In the genomic region with DNA sequence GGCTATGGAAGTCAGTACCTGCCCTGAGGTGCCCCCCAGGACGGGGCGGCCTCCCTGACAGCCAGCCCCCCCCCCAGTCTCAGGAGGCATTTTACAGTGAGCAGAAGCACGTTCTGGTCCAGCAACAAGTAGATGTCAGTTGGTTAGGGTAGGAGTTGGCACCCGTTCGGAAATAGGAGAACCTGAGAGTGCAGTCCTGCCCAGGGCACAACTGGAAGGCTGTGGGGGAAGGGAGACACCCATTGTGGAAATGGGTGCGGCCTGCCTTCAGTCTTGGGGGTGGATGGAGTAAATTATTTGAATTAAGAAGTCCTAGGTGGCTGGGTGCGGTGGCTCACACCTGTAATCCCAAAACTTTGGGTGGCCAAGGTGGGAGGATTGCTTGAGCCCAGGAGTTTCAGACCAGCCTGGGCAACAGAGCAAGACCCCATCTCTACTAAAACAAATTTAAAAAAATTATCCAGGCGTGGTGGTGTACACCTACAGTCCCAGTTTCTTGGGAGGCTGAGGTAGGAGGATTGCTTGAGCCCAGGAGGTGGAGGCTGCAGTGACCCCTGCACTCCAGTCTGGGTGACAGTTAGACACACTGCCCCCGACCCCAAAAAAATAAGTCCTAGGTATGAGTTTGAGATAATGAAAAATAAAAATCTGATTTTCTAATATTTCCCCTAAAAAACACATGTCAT, we compare ENCODE assay signal across 8 cellular contexts. TPM values are rescaled to one million over a fixed set of nuclear protein-coding genes. Genes with fewer than 3 reads are reported as not detected.
A peak's percentile ranks its signal among the peaks of the same experiment; 100 is the strongest.
DNase-seq lines count a peak whose midpoint lies in the region; ATAC-seq, FAIRE-seq and TF ChIP-seq lines count a peak whose summit lies in the region.

No MANE protein-coding gene starts in this region.

- TSS peak; percentile 48 for BruUV-seq in A673 (replicated peaks; lab: Mats Ljungman, UMichigan)
- no TSS peak for BruUV-seq in K562 (replicated peaks; lab: Mats Ljungman, UMichigan)

- H3K4me3 ChIP-seq in A673 (ENCODE audit: low read depth, low read length, poor library complexity, severe bottlenecking) (peak overlapping the region; percentile 58), HUES64 (ENCODE audit: low read length) (peak overlapping the region; percentile 76), K562 (peak overlapping the region; percentile 68), mononuclear cell (ENCODE audit: low read length) (peak overlapping the region; percentile 68)

- H3K4me2 ChIP-seq in K562 (ENCODE audit: insufficient read depth, low read length): peak overlapping the region; percentile 93

- TF ChIP-seq EP300 in K562 (IDR thresholded peaks at IDR 0.05; ENCODE audit: low read length): no peak

- peaks cover 48% of the 10 kb centered on the region for H3K36me3 ChIP-seq in A673 (ENCODE audit: insufficient read depth, low read length, poor library complexity, severe bottlenecking)
- peaks cover 48% of the 10 kb centered on the region for H3K36me3 ChIP-seq in HUES64 (ENCODE audit: insufficient read depth, low read length)
- H3K36me3 ChIP-seq in K562 (ENCODE audit: control insufficient read depth, insufficient read depth, low read length): peaks cover 53% of the 10 kb centered on the region

- no peaks in the 10 kb centered on the region for H3K27me3 ChIP-seq in A673 (replicated peaks; ENCODE audit: insufficient read depth, low read depth, low read length, poor library complexity)
- H3K27me3 ChIP-seq in HUES64 (ENCODE audit: insufficient read depth, low read length): peaks cover 10% of the 10 kb centered on the region
- H3K27me3 ChIP-seq in K562 (ENCODE audit: control insufficient read depth in 2 of 2, insufficient read depth in 2 of 2, low read length in 2 of 2): no peaks in the 10 kb centered on the region
- H3K27me3 ChIP-seq in mononuclear cell (ENCODE audit: insufficient read depth, low read length): no peaks in the 10 kb centered on the region

- peak overlapping the region; percentile 99 for H3K27ac ChIP-seq in A673 (ENCODE audit: low read depth, low read length, poor library complexity, severe bottlenecking)
- peak overlapping the region; percentile 89 for H3K27ac ChIP-seq in HUES64 (ENCODE audit: low read depth, low read length)
- peak overlapping the region; percentile 92 for H3K27ac ChIP-seq in K562 (ENCODE audit: extremely low read depth, low read depth, low read length)

- H3K79me2 ChIP-seq in K562 (ENCODE audit: control insufficient read depth, insufficient read depth, low read length): peaks cover 64% of the 10 kb centered on the region

- no peak for TF ChIP-seq RAD21 in K562 (CRISPR knock-in tag; conservative IDR thresholded peaks at IDR 0.05 in 1 of 2, IDR thresholded peaks at IDR 0.05 in 1 of 2)

- peaks cover 26% of the 10 kb centered on the region for H4K20me1 ChIP-seq in K562 (replicated peaks; ENCODE audit: control insufficient read depth, insufficient read depth, low read length)

- no peak for DNase-seq in A673 (ENCODE audit: low spot score)
- peak in 1 of 4 experiments; percentile 28 for DNase-seq in K562 (ENCODE audit: extremely low read depth in 1 of 4, low spot score in 3 of 4)
- DNase-seq in medulla oblongata (ENCODE audit: extremely low spot score): no peak
- no peak for DNase-seq in NOMO-1 treated with dmso at 0.1 percent for 144 hours (lab: John Stamatoyannopoulos, UW; ENCODE audit: unreplicated experiment)
- DNase-seq in central memory CD4-positive, alpha-beta T cell: no peak

- no peak overlapping the region for H2AFZ ChIP-seq in K562 (ENCODE audit: low read depth, low read length)

- peaks cover 85% of the 10 kb centered on the region for H3K4me1 ChIP-seq in A673 (ENCODE audit: insufficient read depth, low read length, poor library complexity, severe bottlenecking)
- peaks cover 22% of the 10 kb centered on the region for H3K4me1 ChIP-seq in HUES64 (ENCODE audit: insufficient read depth, low read length)
- H3K4me1 ChIP-seq in K562 (replicated peaks in 1 of 2; ENCODE audit: control insufficient read depth in 2 of 2, insufficient read depth in 2 of 2, low read length in 2 of 2): peaks cover 74 to 98% of the 10 kb centered on the region in 2 experiments
- peaks cover 92% of the 10 kb centered on the region for H3K4me1 ChIP-seq in mononuclear cell (ENCODE audit: insufficient read depth, low read length)

- no peaks in the 10 kb centered on the region for H3K9me1 ChIP-seq in K562 (ENCODE audit: control insufficient read depth, insufficient read depth, low read length)

- POLR2A ChIA-PET in A673 (lab: Charles Lee; ENCODE audit: low non-redundant PET): no interaction called here
- POLR2A ChIA-PET in K562 (lab: Yijun Ruan, JAX): interaction anchor here (0.8 to 3.0 kb wide), 4 partner anchors 16 to 1002 kb away, joined by 3 to 90 read pairs (median 49); a partner anchor contains a TSS

- H3K9ac ChIP-seq in HUES64 (ENCODE audit: low read depth, low read length) (peak overlapping the region; percentile 96), K562 (ENCODE audit: insufficient read depth in 1 of 2, low read depth in 2 of 2, low read length in 2 of 2) (peak overlapping the region; percentile 90 to 99)

- intact Hi-C loops in A673 (cut with micrococcal nuclease; ENCODE audit: unreplicated experiment) (loop anchor here (10.0 kb wide), 2 partner anchors 174 to 324 kb away; a partner anchor contains a TSS), K562 (cut with micrococcal nuclease) (loop anchor here (10.0 kb wide), 1 partner anchor 174 kb away; no protein-coding TSS in a partner anchor)

- no peak for TF ChIP-seq CTCF in A673 (conservative IDR thresholded peaks at IDR 0.05; ENCODE audit: low read depth, low read length)
- TF ChIP-seq CTCF in K562 (IDR thresholded peaks at IDR 0.05 in 2 of 3, conservative IDR thresholded peaks at IDR 0.05 in 1 of 3; ENCODE audit: insufficient read depth in 2 of 3, low read depth in 1 of 3, low read length in 3 of 3): no peak

- ATAC-seq in K562 (no peak), GM21619 (IDR thresholded peaks at IDR 0.05; ENCODE audit: unreplicated experiment) (no peak)

- H3K9me3 ChIP-seq in A673 (ENCODE audit: low read depth, low read length, poor library complexity, severe bottlenecking): no peaks in the 10 kb centered on the region
- H3K9me3 ChIP-seq in HUES64 (ENCODE audit: insufficient read depth, low read depth, low read length): no peaks in the 10 kb centered on the region
- no peaks in the 10 kb centered on the region for H3K9me3 ChIP-seq in K562 (replicated peaks; ENCODE audit: control insufficient read depth, insufficient read depth, low read depth, low read length)
- no peaks in the 10 kb centered on the region for H3K9me3 ChIP-seq in mononuclear cell (ENCODE audit: low read depth, low read length)

- CTCF ChIA-PET in A673 (lab: Charles Lee): no interaction called here
- CTCF ChIA-PET in K562 (lab: Yijun Ruan, JAX; ENCODE audit: low intra/inter-chr PET ratio): no interaction called here

- peak; percentile 78; the same call in 1 of the 2 replicates for TF ChIP-seq POLR2A in K562 (conservative IDR thresholded peaks at IDR 0.05)

- in situ Hi-C loops in K562 (cut with MboI): no loop called here

- FAIRE-seq in K562 (lab: Jason Lieb, UNC): no peak

- WGBS in HUES64: 54% methylated on average over 8 of the region's 9 CpGs
- under 1% methylated on average over 9 of the region's 9 CpGs for WGBS in K562 (ENCODE audit: insufficient coverage, low coverage, missing lambda C conversion rate)

RNA-seq across cellular contexts. Expression of a gene that starts 1.2 kb away (rescaled TPM):
- 287 and 386 TPM in 2 replicates for total RNA-seq in A673 (2021)
- polyA plus RNA-seq in HUES64 (2013, experiment 1 of 2): 162 TPM
- polyA plus RNA-seq in HUES64 (2013, experiment 2 of 2): 166 TPM
- 283 and 504 TPM in 2 replicates for total RNA-seq in K562 (2011; cell fraction: chromatin; rRNA removed; ENCODE audit: low replicate concordance)
- total RNA-seq in K562 (2011; cell fraction: nucleolus; rRNA removed): 457 and 483 TPM in 2 replicates
- 431 and 450 TPM in 2 replicates for total RNA-seq in K562 (2011; cell fraction: nucleoplasm; rRNA removed)
- 168 and 249 TPM in 2 replicates for total RNA-seq in K562 (2014; rRNA removed)
- 189 and 200 TPM in 2 replicates for total RNA-seq in K562 (2014; rRNA removed; fragmentation: Illumina TruSeq; extraction: Trizol)
- total RNA-seq in K562 (2015; rRNA removed; fragmentation: Illumina TruSeq; extraction: Trizol): 176 and 206 TPM in 2 replicates
- total RNA-seq in K562 (2021): 181 and 222 TPM in 2 replicates
- polyA plus RNA-seq in K562 (2011; rRNA removed): 124 and 166 TPM in 2 replicates
- 92.3 and 201 TPM in 2 replicates for polyA plus RNA-seq in K562 (2011; cell fraction: cytosol; rRNA removed)
- 882 and 1,025 TPM in 2 replicates for polyA plus RNA-seq in K562 (2011; cell fraction: nucleus; rRNA removed)
- polyA plus RNA-seq in K562 (2012): 288 and 291 TPM in 2 replicates
- 222 and 345 TPM in 2 replicates for polyA plus RNA-seq in K562 (2014; fragmentation: Illumina TruSeq; extraction: Trizol)
- polyA plus RNA-seq in K562 (2014; fragmentation: Nextera tagmentation; extraction: Ambion mirVana): 10 to 100 TPM; 20.5 to 21.4 TPM
- 306 and 327 TPM in 2 replicates for polyA plus RNA-seq in K562 (2014; rRNA removed)
- 46.9 and 50.4 TPM in 2 replicates for polyA minus RNA-seq in K562 (2011; rRNA and poly(A)+ RNA removed)
- polyA minus RNA-seq in K562 (2011; cell fraction: cytosol; rRNA and poly(A)+ RNA removed): 50.4 and 50.8 TPM in 2 replicates
- 117 and 135 TPM in 2 replicates for polyA minus RNA-seq in K562 (2011; cell fraction: nucleus; rRNA and poly(A)+ RNA removed)
- total RNA-seq in mononuclear cell: 455 TPM

RNA-seq across cellular contexts. Expression of a gene that starts 5.0 kb away (rescaled TPM):
- 69.4 and 88.6 TPM in 2 replicates for total RNA-seq in A673 (2021)
- polyA plus RNA-seq in HUES64 (2013, experiment 1 of 2): 31.0 TPM
- polyA plus RNA-seq in HUES64 (2013, experiment 2 of 2): 30.9 TPM
- total RNA-seq in K562 (2011; cell fraction: chromatin; rRNA removed; ENCODE audit: low replicate concordance): 6.3 and 26.6 TPM in 2 replicates
- total RNA-seq in K562 (2011; cell fraction: nucleolus; rRNA removed): 40.9 and 47.0 TPM in 2 replicates
- total RNA-seq in K562 (2011; cell fraction: nucleoplasm; rRNA removed): 20.7 and 26.9 TPM in 2 replicates
- 72.2 and 108 TPM in 2 replicates for total RNA-seq in K562 (2014; rRNA removed)
- total RNA-seq in K562 (2014; rRNA removed; fragmentation: Illumina TruSeq; extraction: Trizol): 1.3 and 2.8 TPM in 2 replicates
- total RNA-seq in K562 (2015; rRNA removed; fragmentation: Illumina TruSeq; extraction: Trizol): 40.3 and 42.6 TPM in 2 replicates
- total RNA-seq in K562 (2021): 81.9 and 85.0 TPM in 2 replicates
- polyA plus RNA-seq in K562 (2011; rRNA removed): 20.3 and 30.4 TPM in 2 replicates
- 58.0 and 177 TPM in 2 replicates for polyA plus RNA-seq in K562 (2011; cell fraction: cytosol; rRNA removed)
- polyA plus RNA-seq in K562 (2011; cell fraction: nucleus; rRNA removed): 28.1 and 53.8 TPM in 2 replicates
- polyA plus RNA-seq in K562 (2012): 65.9 and 75.4 TPM in 2 replicates
- 11.7 and 56.4 TPM in 2 replicates for polyA plus RNA-seq in K562 (2014; fragmentation: Illumina TruSeq; extraction: Trizol)
- polyA plus RNA-seq in K562 (2014; fragmentation: Nextera tagmentation; extraction: Ambion mirVana): 1 to 10 TPM in 1 of 2 experiments, under 1 TPM in 1; 0.66 to 2.7 TPM
- polyA plus RNA-seq in K562 (2014; rRNA removed): 89.6 and 119 TPM in 2 replicates
- polyA minus RNA-seq in K562 (2011; rRNA and poly(A)+ RNA removed): 4.8 and 6.1 TPM in 2 replicates
- 19.6 and 23.7 TPM in 2 replicates for polyA minus RNA-seq in K562 (2011; cell fraction: cytosol; rRNA and poly(A)+ RNA removed)
- 12.0 and 12.8 TPM in 2 replicates for polyA minus RNA-seq in K562 (2011; cell fraction: nucleus; rRNA and poly(A)+ RNA removed)
- total RNA-seq in mononuclear cell: 16.3 TPM

RNA-seq across cellular contexts. Expression of a gene that starts 15.4 kb away (rescaled TPM):
- total RNA-seq in A673 (2021): 0.64 and 0.68 TPM in 2 replicates
- 7.6 TPM for polyA plus RNA-seq in HUES64 (2013, experiment 1 of 2)
- polyA plus RNA-seq in HUES64 (2013, experiment 2 of 2): 12.2 TPM
- total RNA-seq in K562 (2011; cell fraction: chromatin; rRNA removed; ENCODE audit: low replicate concordance): not detected in 2 replicates
- not detected in 2 replicates for total RNA-seq in K562 (2011; cell fraction: nucleolus; rRNA removed)
- not detected in 2 replicates for total RNA-seq in K562 (2011; cell fraction: nucleoplasm; rRNA removed)
- total RNA-seq in K562 (2014; rRNA removed): 0.16 TPM in 1 of 2 replicates, not detected in the other
- total RNA-seq in K562 (2014; rRNA removed; fragmentation: Illumina TruSeq; extraction: Trizol): not detected in 2 replicates
- total RNA-seq in K562 (2015; rRNA removed; fragmentation: Illumina TruSeq; extraction: Trizol): not detected in 2 replicates
- 0.38 and 0.44 TPM in 2 replicates for total RNA-seq in K562 (2021)
- polyA plus RNA-seq in K562 (2011; rRNA removed): 0.11 and 0.27 TPM in 2 replicates
- 0.34 and 0.88 TPM in 2 replicates for polyA plus RNA-seq in K562 (2011; cell fraction: cytosol; rRNA removed)
- polyA plus RNA-seq in K562 (2011; cell fraction: nucleus; rRNA removed): 0.24 and 0.25 TPM in 2 replicates
- polyA plus RNA-seq in K562 (2012): not detected in 2 replicates
- polyA plus RNA-seq in K562 (2014; fragmentation: Illumina TruSeq; extraction: Trizol): not detected in 2 replicates
- polyA plus RNA-seq in K562 (2014; fragmentation: Nextera tagmentation; extraction: Ambion mirVana): not detected
- polyA plus RNA-seq in K562 (2014; rRNA removed): 0.12 and 0.15 TPM in 2 replicates
- polyA minus RNA-seq in K562 (2011; rRNA and poly(A)+ RNA removed): not detected in 2 replicates
- polyA minus RNA-seq in K562 (2011; cell fraction: cytosol; rRNA and poly(A)+ RNA removed): not detected in 2 replicates
- polyA minus RNA-seq in K562 (2011; cell fraction: nucleus; rRNA and poly(A)+ RNA removed): not detected in 2 replicates
- not detected for total RNA-seq in mononuclear cell

RNA-seq across cellular contexts. Expression of a gene that starts 21.9 kb away (rescaled TPM):
- total RNA-seq in A673 (2021): 156 and 169 TPM in 2 replicates
- 116 TPM for polyA plus RNA-seq in HUES64 (2013, experiment 1 of 2)
- polyA plus RNA-seq in HUES64 (2013, experiment 2 of 2): 108 TPM
- 30.7 and 106 TPM in 2 replicates for total RNA-seq in K562 (2011; cell fraction: chromatin; rRNA removed; ENCODE audit: low replicate concordance)
- 81.7 and 90.7 TPM in 2 replicates for total RNA-seq in K562 (2011; cell fraction: nucleolus; rRNA removed)
- total RNA-seq in K562 (2011; cell fraction: nucleoplasm; rRNA removed): 55.1 and 88.1 TPM in 2 replicates
- 13.5 and 20.8 TPM in 2 replicates for total RNA-seq in K562 (2014; rRNA removed)
- total RNA-seq in K562 (2014; rRNA removed; fragmentation: Illumina TruSeq; extraction: Trizol): 3.9 and 4.8 TPM in 2 replicates
- total RNA-seq in K562 (2015; rRNA removed; fragmentation: Illumina TruSeq; extraction: Trizol): 10.1 and 11.0 TPM in 2 replicates
- 120 and 121 TPM in 2 replicates for total RNA-seq in K562 (2021)
- 7.0 and 10.2 TPM in 2 replicates for polyA plus RNA-seq in K562 (2011; rRNA removed)
- 14.0 and 26.8 TPM in 2 replicates for polyA plus RNA-seq in K562 (2011; cell fraction: cytosol; rRNA removed)
- 44.8 and 87.0 TPM in 2 replicates for polyA plus RNA-seq in K562 (2011; cell fraction: nucleus; rRNA removed)
- 29.5 and 39.8 TPM in 2 replicates for polyA plus RNA-seq in K562 (2012)
- 20.5 and 38.3 TPM in 2 replicates for polyA plus RNA-seq in K562 (2014; fragmentation: Illumina TruSeq; extraction: Trizol)
- polyA plus RNA-seq in K562 (2014; fragmentation: Nextera tagmentation; extraction: Ambion mirVana): 1 to 10 TPM in 1 of 2 experiments, under 1 TPM in 1; 0.17 to 1.5 TPM
- 41.3 and 44.6 TPM in 2 replicates for polyA plus RNA-seq in K562 (2014; rRNA removed)
- polyA minus RNA-seq in K562 (2011; rRNA and poly(A)+ RNA removed): 2.7 and 3.0 TPM in 2 replicates
- polyA minus RNA-seq in K562 (2011; cell fraction: cytosol; rRNA and poly(A)+ RNA removed): 29.9 and 43.2 TPM in 2 replicates
- polyA minus RNA-seq in K562 (2011; cell fraction: nucleus; rRNA and poly(A)+ RNA removed): 28.0 and 34.2 TPM in 2 replicates
- 67.0 TPM for total RNA-seq in mononuclear cell

RNA-seq across cellular contexts. Expression of a gene that starts 28.8 kb away (rescaled TPM):
- total RNA-seq in A673 (2021) (237 and 250 TPM in 2 replicates), K562 (2014; rRNA removed) (135 and 145 TPM in 2 replicates), K562 (2014; rRNA removed; fragmentation: Illumina TruSeq; extraction: Trizol) (3.9 and 4.6 TPM in 2 replicates), K562 (2015; rRNA removed; fragmentation: Illumina TruSeq; extraction: Trizol) (65.2 and 73.0 TPM in 2 replicates), K562 (2021) (409 and 434 TPM in 2 replicates), mononuclear cell (10.4 TPM)
- 131 TPM for polyA plus RNA-seq in HUES64 (2013, experiment 1 of 2)
- polyA plus RNA-seq in HUES64 (2013, experiment 2 of 2): 132 TPM
- 42.1 and 110 TPM in 2 replicates for total RNA-seq in K562 (2011; cell fraction: chromatin; rRNA removed; ENCODE audit: low replicate concordance)
- total RNA-seq in K562 (2011; cell fraction: nucleolus; rRNA removed): 116 and 129 TPM in 2 replicates
- 74.0 and 85.6 TPM in 2 replicates for total RNA-seq in K562 (2011; cell fraction: nucleoplasm; rRNA removed)
- polyA plus RNA-seq in K562 (2011; rRNA removed) (36.8 and 58.7 TPM in 2 replicates), K562 (2014; fragmentation: Illumina TruSeq; extraction: Trizol) (18.7 and 106 TPM in 2 replicates), K562 (2014; fragmentation: Nextera tagmentation; extraction: Ambion mirVana) (10 to 100 TPM in 1 of 2 experiments, 1 to 10 TPM in 1; 9.7 to 23.3 TPM), K562 (2014; rRNA removed) (233 and 236 TPM in 2 replicates)
- 119 and 471 TPM in 2 replicates for polyA plus RNA-seq in K562 (2011; cell fraction: cytosol; rRNA removed)
- 90.5 and 137 TPM in 2 replicates for polyA plus RNA-seq in K562 (2011; cell fraction: nucleus; rRNA removed)
- 278 and 318 TPM in 2 replicates for polyA plus RNA-seq in K562 (2012)
- polyA minus RNA-seq in K562 (2011; rRNA and poly(A)+ RNA removed): 16.5 and 29.9 TPM in 2 replicates
- 115 and 175 TPM in 2 replicates for polyA minus RNA-seq in K562 (2011; cell fraction: cytosol; rRNA and poly(A)+ RNA removed)
- 28.8 and 35.8 TPM in 2 replicates for polyA minus RNA-seq in K562 (2011; cell fraction: nucleus; rRNA and poly(A)+ RNA removed)
